Comparison of ENCODE assay signal across 16 cellular contexts in the genomic region with DNA sequence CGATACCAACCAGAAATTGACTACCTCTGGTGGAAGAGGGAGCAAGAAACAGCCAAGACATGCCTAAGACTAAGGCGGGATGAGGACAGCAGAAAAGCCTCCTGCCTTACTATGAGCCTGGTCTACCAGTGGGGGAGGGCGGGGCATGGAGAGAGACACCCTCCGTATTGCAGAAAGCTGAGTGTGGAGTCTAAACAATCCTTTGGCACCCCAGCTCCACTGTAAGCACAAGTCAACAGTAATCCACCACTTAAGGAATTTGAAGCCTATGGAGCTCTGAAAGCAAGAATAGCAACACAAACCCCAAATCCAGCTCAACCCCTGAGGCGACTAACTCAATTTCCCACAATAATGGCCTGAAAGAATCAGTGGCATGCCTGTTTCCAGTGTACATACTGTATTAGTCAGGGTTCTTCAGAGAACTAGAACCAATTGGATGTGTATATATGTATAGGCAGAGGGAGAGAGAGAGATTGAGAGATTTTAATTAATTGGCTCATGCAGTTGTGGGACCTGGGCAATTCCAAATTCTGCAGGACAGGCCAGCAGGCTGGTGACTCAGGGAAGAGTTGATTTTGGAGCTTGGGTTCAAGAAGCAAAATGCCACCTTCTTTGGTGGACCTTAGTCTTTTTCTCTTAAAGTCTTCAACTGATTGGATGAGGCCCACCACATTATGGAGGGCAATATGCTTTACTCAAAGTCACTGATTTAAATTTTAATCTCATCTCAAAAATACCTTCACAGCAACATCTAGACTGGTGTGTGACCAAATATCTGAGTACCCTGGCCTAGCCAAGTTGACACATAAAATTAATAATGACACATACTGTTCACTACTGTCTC.
"Had no signal": no experiment of that assay in that cellular context is flagged by ENCODE, and none has a peak within 500 bp of the region (broad histone marks: within the 10 kb centered on the region; RNA-seq: fewer than 3 reads in every experiment).

No MANE protein-coding gene starts in this region.

- H3K4me3 ChIP-seq: prostate gland, right lobe of liver, tibial artery had no signal

- H3K27ac ChIP-seq: prostate gland, right lobe of liver, tibial artery had no signal

- H3K36me3 ChIP-seq: prostate gland, right lobe of liver had no signal

- DNase-seq: activated CD4-positive, alpha-beta T cell treated with anti-CD3 and anti-CD28 coated beads, Interleukin-2, amount 50 U/mL, for 48 hours; activated effector memory CD4-positive, alpha-beta T cell treated with anti-CD3 and anti-CD28 coated beads, Interleukin-2, amount 50 U/mL, for 16 hours; activated T-cell treated with anti-CD3 and anti-CD28 coated beads, Interleukin-2, amount 50 U/mL, for 4 hours; amniotic stem cell; cortex of kidney; effector memory CD4-positive, alpha-beta T cell; foreskin fibroblast; kidney glomerular epithelial cell; mesendoderm; nephron progenitor cell; right lobe of liver; stimulated activated CD4-positive, alpha-beta T cell treated with anti-CD3 and anti-CD28 coated beads, Interleukin-12 subunit alpha, Interleukin-12 subunit beta, amount 100 ng/mL, for 4 hours; T-helper 1 cell; T1000; tibial artery had no signal

- H3K4me1 ChIP-seq: prostate gland, tibial artery had no signal

- H3K27me3 ChIP-seq: right lobe of liver, tibial artery had no signal

- H3K9me3 ChIP-seq: prostate gland, right lobe of liver, tibial artery had no signal
